In genomic region chr14:61452452-61452851, GRCh38 we compare ENCODE assay signal across 1 cellular context.
TF ChIP-seq lines count a peak whose summit lies in the region.

No MANE protein-coding gene starts in this region.

TF ChIP-seq in H1, 55 proteins besides CTCF, POLR2A, EP300 and RAD21:
- TF ChIP-seq SUZ12 (IDR thresholded peaks at IDR 0.05; ENCODE audit: low read length) (no peak), BRCA1 (IDR thresholded peaks at IDR 0.05; ENCODE audit: low read depth, low read length) (no peak), USF2 (IDR thresholded peaks at IDR 0.05; ENCODE audit: low read length) (no peak), MAX (IDR thresholded peaks at IDR 0.05) (no peak), KDM5A (IDR thresholded peaks at IDR 0.05; ENCODE audit: low read length) (no peak)
